In genomic region chr1:15558516-15558915, GRCh38 we compare ENCODE assay signal across 21 cellular contexts. TPM values are rescaled to one million over a fixed set of nuclear protein-coding genes. Genes with fewer than 3 reads are reported as not detected.
DNase-seq lines count a peak whose midpoint lies in the region; ATAC-seq and TF ChIP-seq lines count a peak whose summit lies in the region.
"Had no signal": no experiment of that assay in that cellular context is flagged by ENCODE, and none has a peak within 500 bp of the region (broad histone marks: within the 10 kb centered on the region; RNA-seq: fewer than 3 reads in every experiment).

No MANE protein-coding gene starts in this region.

- no peaks in the 10 kb centered on the region for H3K9me3 ChIP-seq in PC-9 (ENCODE audit: insufficient read depth, low read depth)
- H3K9me3 ChIP-seq in body of pancreas = no peaks in the 10 kb centered on the region
- H3K9me3 ChIP-seq: BLaER1, Caco-2 had no signal

- no peaks in the 10 kb centered on the region for H3K9me2 ChIP-seq in PC-9 (ENCODE audit: insufficient read depth)

- H3K27ac ChIP-seq in PC-9 (peak overlapping the region; percentile 99), body of pancreas (peak overlapping the region in 3 of 4 donors; percentile 14 to 63 (median 49)), urinary bladder (ENCODE audit: low read depth) (peak overlapping the region; percentile 45)
- H3K27ac ChIP-seq: BLaER1, SK-N-MC had no signal

- H2AFZ ChIP-seq in PC-9 = peak overlapping the region; percentile 63; the same call in 1 of the 2 replicates

- peak overlapping the region; percentile 79 for H3K4me2 ChIP-seq in PC-9
- H3K4me2 ChIP-seq: BLaER1 had no signal

- no peaks in the 10 kb centered on the region for H3K27me3 ChIP-seq in PC-9 (ENCODE audit: insufficient read depth, low read depth)
- H3K27me3 ChIP-seq in body of pancreas = no peaks in the 10 kb centered on the region
- H3K27me3 ChIP-seq: BLaER1 had no signal

- no peaks in the 10 kb centered on the region for H3K9me3 Mint-ChIP-seq in nephron
- H3K9me3 Mint-ChIP-seq: CD4-positive, alpha-beta memory T cell had no signal

- no peaks in the 10 kb centered on the region for H4K20me1 ChIP-seq in PC-9 (ENCODE audit: insufficient read depth)
- H4K20me1 ChIP-seq: BLaER1 had no signal

- BruUV-seq in PC-9 (replicated peaks; lab: Mats Ljungman, UMichigan) = no TSS peak

- no peaks in the 10 kb centered on the region for H3K4me1 Mint-ChIP-seq in nephron

- DNase-seq in PC-9 (peak in 1 of 2 experiments; percentile 69), body of pancreas (no peak), DMS 273 treated with DMSO at 0.1 percent for 48 hours (lab: John Stamatoyannopoulos, UW) (no peak)
- no peak for DNase-seq in activated effector memory CD4-positive, alpha-beta T cell treated with anti-CD3 and anti-CD28 coated beads, Interleukin-2, amount 50 U/mL, for 16 hours
- DNase-seq: ACHN; Caco-2; CD4-positive, alpha-beta memory T cell; DMS153; Kasumi-1; NCI-H1694; NCI-H2081; NCI-H2171 treated with DMSO at 0.1 percent for 48 hours; NCI-H524 treated with DMSO at 0.1 percent for 48 hours; SHP77 treated with DMSO at 0.1 percent for 48 hours had no signal

- H3K36me3 ChIP-seq in PC-9 (ENCODE audit: low read depth) (no peaks in the 10 kb centered on the region), body of pancreas (replicated peaks in 1 of 2; ENCODE audit: insufficient read depth in 1 of 2, low read depth in 2 of 2) (peaks cover 0 to 13% of the 10 kb centered on the region in 2 donors), urinary bladder (ENCODE audit: insufficient read depth) (peaks cover 2% of the 10 kb centered on the region)

- CTCF ChIA-PET in PC-9 (lab: Charles Lee) = no interaction called here

- TF ChIP-seq CTCF in PC-9 (conservative IDR thresholded peaks at IDR 0.05) (no peak), body of pancreas (IDR thresholded peaks at IDR 0.05) (no peak), nephron (IDR thresholded peaks at IDR 0.05; ENCODE audit: unreplicated experiment in 3 of 3) (no peak)

- peaks cover 37% of the 10 kb centered on the region for H3K36me3 Mint-ChIP-seq in nephron (ENCODE audit: low read depth)

- H3K4me3 ChIP-seq in PC-9 (peak overlapping the region; percentile 41; the same call in 1 of the 2 replicates), body of pancreas (no peak overlapping the region), urinary bladder (ENCODE audit: low read depth, low read length) (no peak overlapping the region)
- H3K4me3 ChIP-seq: BLaER1, SK-N-MC had no signal

- TF ChIP-seq POLR2A in body of pancreas (IDR thresholded peaks at IDR 0.05) = no peak

- H3K79me2 ChIP-seq in PC-9 (ENCODE audit: low read depth) = no peaks in the 10 kb centered on the region

- peaks cover 36% of the 10 kb centered on the region for H3K4me1 ChIP-seq in PC-9 (replicated peaks; ENCODE audit: insufficient read depth)
- peaks cover 3% of the 10 kb centered on the region for H3K4me1 ChIP-seq in body of pancreas
- no peaks in the 10 kb centered on the region for H3K4me1 ChIP-seq in urinary bladder (ENCODE audit: insufficient read depth)
- H3K4me1 ChIP-seq: BLaER1 had no signal

- intact Hi-C loops in PC-9 (cut with micrococcal nuclease; ENCODE audit: unreplicated experiment) = loop anchor here (2.0 kb wide), 1 partner anchor 32 kb away; the partner anchor contains the start of gene DNAJC16
- intact Hi-C loops in body of pancreas (cut with DNase I) = no loop called here

- ATAC-seq in body of pancreas (no peak), GM21447 (IDR thresholded peaks at IDR 0.05; ENCODE audit: unreplicated experiment) (no peak)

- peaks cover 39% of the 10 kb centered on the region for H3F3A ChIP-seq in PC-9 (ENCODE audit: insufficient read depth, low read depth)

- POLR2A ChIA-PET in PC-9 (lab: Charles Lee; ENCODE audit: unreplicated experiment) = no interaction called here

- WGBS in body of pancreas, 2 donors = 86 to 89% methylated on average over 4 of the region's 4 CpGs
- WGBS in urinary bladder = 89% methylated on average over 4 of the region's 4 CpGs

- no peak overlapping the region for H3K4me3 Mint-ChIP-seq in nephron
- H3K4me3 Mint-ChIP-seq: CD4-positive, alpha-beta memory T cell had no signal

- no peaks in the 10 kb centered on the region for H3K27me3 Mint-ChIP-seq in nephron (ENCODE audit: low read depth)
- H3K27me3 Mint-ChIP-seq: CD4-positive, alpha-beta memory T cell had no signal

- peak overlapping the region; percentile 88 to 98 (median 89) for H3K27ac Mint-ChIP-seq in nephron

RNA-seq across cellular contexts. Expression of gene AGMAT, which starts 26.3 kb away (rescaled TPM):
- total RNA-seq in PC-9 (2021) (2.7 and 2.9 TPM in 2 replicates), body of pancreas (under 1 TPM; 0.33 to 0.52 TPM), urinary bladder (0.48 TPM)
- polyA plus RNA-seq in urinary bladder = 0.27 TPM
- total RNA-seq: H4, MCF 10A had no signal

RNA-seq across cellular contexts. Expression of gene DNAJC16, which starts 31.9 kb away (rescaled TPM):
- total RNA-seq in PC-9 (2021) (12.0 and 18.8 TPM in 2 replicates), body of pancreas (10 to 100 TPM; 11.9 to 12.5 TPM), urinary bladder (18.7 TPM)
- polyA plus RNA-seq in urinary bladder = 5.6 TPM

RNA-seq across cellular contexts. Expression of gene CASP9, which starts 34.5 kb away (rescaled TPM):
- total RNA-seq in PC-9 (2021) = 12.4 and 16.6 TPM in 2 replicates
- 10 to 100 TPM; 12.9 to 21.5 TPM for total RNA-seq in body of pancreas
- total RNA-seq in urinary bladder = 9.3 TPM
- 15.4 TPM for polyA plus RNA-seq in urinary bladder

RNA-seq across cellular contexts. Expression of gene DDI2, which starts 58.7 kb away (rescaled TPM):
- total RNA-seq in PC-9 (2021) (36.1 and 38.0 TPM in 2 replicates), body of pancreas (10 to 100 TPM; 18.8 to 30.1 TPM), urinary bladder (48.8 TPM)
- polyA plus RNA-seq in urinary bladder = 7.2 TPM

Comparison
In these comparisons a context has a peak if more than half of its experiments do, and no peak if none do; other contexts are left out.
1. H3K27ac ChIP-seq: peak in every context shown above with its lines; median percentile 99 in PC-9; 49 in body of pancreas; 45 in urinary bladder.